22 cellular contexts compared by ENCODE assay signal in the genomic region with DNA sequence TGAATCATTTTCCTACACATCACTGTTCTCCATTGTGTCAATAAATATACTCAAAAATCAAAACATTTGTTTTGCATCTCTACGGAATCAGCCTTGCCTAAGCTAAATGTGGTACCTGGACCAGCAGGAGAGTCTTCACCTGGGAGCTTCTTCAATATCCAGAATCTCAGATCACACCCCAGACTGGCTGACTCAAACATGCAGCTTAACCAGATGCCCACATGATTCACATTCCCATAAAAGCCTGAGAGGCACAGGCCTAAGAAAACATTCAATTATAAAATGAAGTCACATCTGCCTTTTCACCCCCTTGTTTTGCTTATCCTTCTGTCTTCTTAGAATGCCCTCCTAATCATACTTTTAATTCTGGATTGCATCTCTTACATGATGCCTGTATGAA.
"Had no signal": no experiment of that assay in that cellular context is flagged by ENCODE, and none has a peak within 500 bp of the region (broad histone marks: within the 10 kb centered on the region; RNA-seq: fewer than 3 reads in every experiment).

No MANE protein-coding gene starts in this region.

- H3K27ac ChIP-seq: epithelial cell of prostate, gastrocnemius medialis, heart left ventricle, psoas muscle, spleen, suprapubic skin had no signal

- DNase-seq: activated B cell treated with CpG ODN at 0.5 μM for 24 hours; activated CD4-positive, alpha-beta T cell treated with anti-CD3 and anti-CD28 coated beads for 48 hours; activated CD8-positive, alpha-beta T cell treated with anti-CD3 and anti-CD28 coated beads for 36 hours; activated effector memory CD4-positive, alpha-beta T cell treated with anti-CD3 and anti-CD28 coated beads, Interleukin-2, amount 50 U/mL, for 16 hours; activated T-cell treated with anti-CD3 and anti-CD28 coated beads, Interleukin-2, amount 50 U/mL, for 48 hours; cortex of kidney; effector memory CD8-positive, alpha-beta T cell; gastrocnemius medialis; heart left ventricle; immature natural killer cell; psoas muscle; spleen; T-helper 2 cell; trophoblast cell had no signal

- ATAC-seq: activated CD8-positive, alpha-beta T cell treated with anti-CD3 and anti-CD28 coated beads for 36 hours; activated naive CD4-positive, alpha-beta T cell treated with anti-CD3 and anti-CD28 coated beads, Interleukin-2, amount 50 U/mL, for 72 hours; effector memory CD8-positive, alpha-beta T cell; gastrocnemius medialis; heart left ventricle; psoas muscle; sciatic nerve had no signal

- H3K36me3 ChIP-seq: gastrocnemius medialis, heart left ventricle, spleen, suprapubic skin had no signal

- H3K27ac Mint-ChIP-seq: activated B cell treated with CpG ODN at 0.5 μM for 24 hours; activated CD8-positive, alpha-beta T cell treated with anti-CD3 and anti-CD28 coated beads for 36 hours; activated naive CD4-positive, alpha-beta T cell treated with anti-CD3 and anti-CD28 coated beads, Interleukin-2, amount 50 U/mL, for 72 hours; brain; effector memory CD8-positive, alpha-beta T cell; immature natural killer cell; stimulated activated naive CD8-positive, alpha-beta T cell treated with anti-CD3 and anti-CD28 coated beads, Interleukin-15, Interleukin-2, amounts not matched to agents 100 ng/mL and 50 ng/mL, for 24 hours had no signal

- H3K4me3 Mint-ChIP-seq: activated B cell treated with CpG ODN at 0.5 μM for 24 hours; activated CD8-positive, alpha-beta T cell treated with anti-CD3 and anti-CD28 coated beads for 36 hours; brain; effector memory CD8-positive, alpha-beta T cell; immature natural killer cell; neural crest cell; stimulated activated naive CD8-positive, alpha-beta T cell treated with anti-CD3 and anti-CD28 coated beads, Interleukin-15, Interleukin-2, amounts not matched to agents 100 ng/mL and 50 ng/mL, for 24 hours had no signal

- H3K4me1 ChIP-seq: gastrocnemius medialis, heart left ventricle, psoas muscle, spleen, suprapubic skin had no signal

- H3K27me3 ChIP-seq: gastrocnemius medialis, heart left ventricle, spleen, suprapubic skin had no signal

- H3K36me3 Mint-ChIP-seq: activated naive CD4-positive, alpha-beta T cell treated with anti-CD3 and anti-CD28 coated beads, Interleukin-2, amount 50 U/mL, for 72 hours; brain; immature natural killer cell had no signal

- H3K27me3 Mint-ChIP-seq: activated B cell treated with CpG ODN at 0.5 μM for 24 hours; activated CD8-positive, alpha-beta T cell treated with anti-CD3 and anti-CD28 coated beads for 36 hours; effector memory CD8-positive, alpha-beta T cell; stimulated activated naive CD8-positive, alpha-beta T cell treated with anti-CD3 and anti-CD28 coated beads, Interleukin-15, Interleukin-2, amounts not matched to agents 100 ng/mL and 50 ng/mL, for 24 hours had no signal

- H3K4me3 ChIP-seq: gastrocnemius medialis, heart left ventricle, lung, psoas muscle, spleen, suprapubic skin had no signal

- H3K9me3 ChIP-seq: gastrocnemius medialis, psoas muscle, suprapubic skin had no signal

- H3K4me1 Mint-ChIP-seq: activated B cell treated with CpG ODN at 0.5 μM for 24 hours, immature natural killer cell, neural crest cell had no signal
